ENCODE assay signal across 14 cellular contexts in genomic region chr3:89682556-89682955, GRCh38.
A peak's percentile ranks its signal among the peaks of the same experiment; 100 is the strongest.
DNase-seq lines count a peak whose midpoint lies in the region; ATAC-seq and TF ChIP-seq lines count a peak whose summit lies in the region.
"Had no signal": no experiment of that assay in that cellular context is flagged by ENCODE, and none has a peak within 500 bp of the region (broad histone marks: within the 10 kb centered on the region; RNA-seq: fewer than 3 reads in every experiment).

No MANE protein-coding gene starts in this region.

- no peaks in the 10 kb centered on the region for H3K36me3 Mint-ChIP-seq in nephron progenitor cell (ENCODE audit: low read depth)
- H3K36me3 Mint-ChIP-seq: CD4-positive, alpha-beta memory T cell had no signal

- no peak overlapping the region for H3K4me3 Mint-ChIP-seq in nephron progenitor cell
- H3K4me3 Mint-ChIP-seq: B cell; CD4-positive, alpha-beta memory T cell had no signal

- H3K9me3 Mint-ChIP-seq in nephron progenitor cell: no peaks in the 10 kb centered on the region

- TF ChIP-seq CTCF in nephron progenitor cell (IDR thresholded peaks at IDR 0.05): no peak

- peak; percentile 2 for DNase-seq in NCI-H82 (lab: John Stamatoyannopoulos, UW)
- no peak for DNase-seq in NCI-H82 treated with DMSO at 0.1 percent for 48 hours (lab: John Stamatoyannopoulos, UW; ENCODE audit: unreplicated experiment)
- DNase-seq in RPMI7951 (ENCODE audit: low read depth): peak; percentile 1
- no peak for DNase-seq in nephron progenitor cell
- DNase-seq in D341Med (ENCODE audit: low spot score): no peak
- no peak for DNase-seq in GM19238 (ENCODE audit: insufficient read length, low spot score)
- DNase-seq: 8988T; CD4-positive, alpha-beta memory T cell; COR-L47; GOT3 had no signal

- H3K4me1 Mint-ChIP-seq in nephron progenitor cell: peaks cover 14% of the 10 kb centered on the region
- H3K4me1 Mint-ChIP-seq: B cell; CD4-positive, alpha-beta memory T cell had no signal

- peak overlapping the region; percentile 27 for H3K27ac Mint-ChIP-seq in nephron progenitor cell
- H3K27ac Mint-ChIP-seq: B cell; CD4-positive, alpha-beta memory T cell had no signal

- no peak for ATAC-seq in GM19452 (IDR thresholded peaks at IDR 0.05; ENCODE audit: unreplicated experiment)
- ATAC-seq in GM21381 (IDR thresholded peaks at IDR 0.05; ENCODE audit: unreplicated experiment): no peak
- ATAC-seq: HepG2 had no signal

- no peaks in the 10 kb centered on the region for H3K27me3 Mint-ChIP-seq in nephron progenitor cell (ENCODE audit: low read depth, poor library complexity)
- H3K27me3 Mint-ChIP-seq: B cell; CD4-positive, alpha-beta memory T cell had no signal

Comparison
In these comparisons a context has a peak if more than half of its experiments do, and no peak if none do; other contexts are left out.
1. DNase-seq: peak in NCI-H82 (single experiment) and RPMI7951 (single experiment); none in NCI-H82 treated with DMSO at 0.1 percent for 48 hours (single experiment), nephron progenitor cell (single experiment), D341Med (single experiment) and GM19238 (single experiment).